In genomic region chr7:28926871-28927597, GRCh38 we compare ENCODE assay signal across 8 cellular contexts. TPM values are rescaled to one million over a fixed set of nuclear protein-coding genes. Genes with fewer than 3 reads are reported as not detected.
A peak's percentile ranks its signal among the peaks of the same experiment; 100 is the strongest.
DNase-seq lines count a peak whose midpoint lies in the region; FAIRE-seq and TF ChIP-seq lines count a peak whose summit lies in the region.

No MANE protein-coding gene starts in this region.

- peak; percentile 90 for TF ChIP-seq RAD21 in neural cell (conservative IDR thresholded peaks at IDR 0.05)

- H3K27me3 ChIP-seq in neural cell (ENCODE audit: insufficient read depth, low read depth, low read length) (no peaks in the 10 kb centered on the region), thymus (ENCODE audit: control insufficient read depth, insufficient read depth) (no peaks in the 10 kb centered on the region)

- no peak for TF ChIP-seq POLR2A in H54 (IDR thresholded peaks at IDR 0.05; ENCODE audit: low read depth, low read length)

- peaks cover 3% of the 10 kb centered on the region for H3K4me1 ChIP-seq in thymus (ENCODE audit: control insufficient read depth, insufficient read depth, low read length)

- H3K4me2 ChIP-seq in neural cell (ENCODE audit: low read length), result no peak overlapping the region

- H3F3A ChIP-seq in neural cell (ENCODE audit: insufficient read depth, low read length, poor library complexity, severe bottlenecking), result no peaks in the 10 kb centered on the region

- H3K79me2 ChIP-seq in neural cell (replicated peaks; ENCODE audit: insufficient read depth, low read length), result no peaks in the 10 kb centered on the region

- H3K36me3 ChIP-seq in neural cell (ENCODE audit: insufficient read depth, low read length) (no peaks in the 10 kb centered on the region), thymus (ENCODE audit: control insufficient read depth, insufficient read depth) (no peaks in the 10 kb centered on the region)

- no peaks in the 10 kb centered on the region for H3K9me2 ChIP-seq in neural cell (ENCODE audit: insufficient read depth, low read length)

- H3K9ac ChIP-seq in neural cell (ENCODE audit: low read length), result no peak overlapping the region

- H3K4me3 ChIP-seq in foreskin fibroblast (ENCODE audit: low read depth in 1 of 2, low read length in 2 of 2) (peak overlapping the region; percentile 55 to 65), neural cell (ENCODE audit: low read length) (peak overlapping the region; percentile 44), thymus (ENCODE audit: low read length) (peak overlapping the region; percentile 46)

- FAIRE-seq in H54 (lab: Jason Lieb, UNC), result no peak

- TF ChIP-seq CTCF in LNCAP (IDR thresholded peaks at IDR 0.05) (peak; percentile 78), foreskin fibroblast (IDR thresholded peaks at IDR 0.05; ENCODE audit: low read depth, low read length) (peak; percentile 76), neural cell (IDR thresholded peaks at IDR 0.05; ENCODE audit: poor library complexity, severe bottlenecking) (peak; percentile 90)

- no peak overlapping the region for H3K27ac ChIP-seq in neural cell (ENCODE audit: low read length)
- H3K27ac ChIP-seq in thymus (ENCODE audit: low read depth), result no peak overlapping the region

- TF ChIP-seq EP300 in neural cell (conservative IDR thresholded peaks at IDR 0.05; ENCODE audit: poor library complexity, severe bottlenecking), result no peak

- H3K9me3 ChIP-seq in neural cell (ENCODE audit: low read length) (no peaks in the 10 kb centered on the region), thymus (ENCODE audit: control insufficient read depth) (no peaks in the 10 kb centered on the region)

- WGBS in thymus, result 7% methylated on average over 22 of the region's 22 CpGs

- DNase-seq in ELR (ENCODE audit: low read depth) (peak; percentile 89), H54 (ENCODE audit: insufficient read length, low spot score) (peak; percentile 80), RPMI7951 (ENCODE audit: low read depth) (peak; percentile 92), foreskin fibroblast (peak; percentile 75 to 92)
- peak; percentile 13 for DNase-seq in activated T-helper 9 cell treated with anti-CD3 and anti-CD28 coated beads, Interleukin-2, amount 50 U/mL, for 16 hours (ENCODE audit: low read depth)

- H2AFZ ChIP-seq in neural cell (ENCODE audit: low read depth, low read length), result no peak overlapping the region

- H4K20me1 ChIP-seq in neural cell (ENCODE audit: insufficient read depth), result no peaks in the 10 kb centered on the region

TF ChIP-seq in neural cell, 6 proteins besides CTCF, POLR2A, EP300 and RAD21:
- TF ChIP-seq TAF1 (IDR thresholded peaks at IDR 0.05; ENCODE audit: low read depth), result no peak
- TF ChIP-seq SMC3 (conservative IDR thresholded peaks at IDR 0.05; ENCODE audit: poor library complexity), result peak; percentile 93
- no peak for TF ChIP-seq POLR2AphosphoS5 (IDR thresholded peaks at IDR 0.05)
- TF ChIP-seq MXI1 (conservative IDR thresholded peaks at IDR 0.05; ENCODE audit: poor library complexity, severe bottlenecking), result peak; percentile 18
- no peak for TF ChIP-seq EZH2 (IDR thresholded peaks at IDR 0.05; ENCODE audit: borderline replicate concordance, insufficient read depth, low read length, poor library complexity, severe bottlenecking)
- no peak for TF ChIP-seq REST (IDR thresholded peaks at IDR 0.05; ENCODE audit: borderline replicate concordance)
TF ChIP-seq in neural cell: peak in this region for 2.

RNA-seq across cellular contexts. Expression of gene TRIL, which starts 31.1 kb away (rescaled TPM):
- 6.4 and 7.1 TPM in 2 replicates for total RNA-seq in RPMI7951 (2014; rRNA removed; shearing (Covaris generic))
- 1.4 TPM in 2 replicates for polyA plus RNA-seq in neural cell
- polyA minus RNA-seq in neural cell, result 3.2 and 4.4 TPM in 2 replicates
- polyA plus RNA-seq in thymus, result 0.32 TPM

Comparison
In these comparisons a context has a peak if more than half of its experiments do, and no peak if none do; other contexts are left out.
1. DNase-seq: peak in every context shown above with its lines; median percentile 92 in RPMI7951; 89 in ELR; 84 in foreskin fibroblast; 80 in H54; 13 in activated T-helper 9 cell treated with anti-CD3 and anti-CD28 coated beads, Interleukin-2, amount 50 U/mL, for 16 hours.